ENCODE assay signal across 1 cellular context in the genomic region with DNA sequence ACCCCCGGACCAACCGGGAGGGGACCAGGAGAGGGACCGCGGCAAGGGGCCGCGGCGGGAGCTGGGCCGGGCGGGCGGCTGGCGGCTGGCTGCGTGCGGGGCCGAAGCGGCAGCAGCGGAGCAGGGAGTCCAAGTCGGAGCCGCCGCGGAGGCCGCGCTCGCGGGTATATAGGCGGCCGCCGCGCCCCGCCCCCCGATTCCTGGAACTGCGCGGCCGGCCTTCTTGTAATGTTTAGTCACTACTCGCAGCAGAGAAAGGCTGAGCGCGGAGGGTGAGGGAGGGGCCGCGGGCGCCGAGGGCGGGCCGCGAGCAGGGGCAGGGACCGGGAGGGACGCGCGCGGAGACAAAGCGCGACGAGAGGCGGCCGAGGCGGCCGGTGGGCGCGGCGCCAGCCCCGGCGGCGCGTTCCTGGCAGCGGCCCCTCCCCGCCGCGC.
A peak's percentile ranks its signal among the peaks of the same experiment; 100 is the strongest.
TF ChIP-seq lines count a peak whose summit lies in the region.

A gene with protein sequence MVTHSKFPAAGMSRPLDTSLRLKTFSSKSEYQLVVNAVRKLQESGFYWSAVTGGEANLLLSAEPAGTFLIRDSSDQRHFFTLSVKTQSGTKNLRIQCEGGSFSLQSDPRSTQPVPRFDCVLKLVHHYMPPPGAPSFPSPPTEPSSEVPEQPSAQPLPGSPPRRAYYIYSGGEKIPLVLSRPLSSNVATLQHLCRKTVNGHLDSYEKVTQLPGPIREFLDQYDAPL (minus strand): TSS at position 142 of the 435 bp plus-strand sequence. CDS start 982 bp downstream, outside the sequence.

TF ChIP-seq in WTC11, 78 proteins besides CTCF, POLR2A, EP300 and RAD21 (continued from another document):
- TF ChIP-seq, protein P1, sequence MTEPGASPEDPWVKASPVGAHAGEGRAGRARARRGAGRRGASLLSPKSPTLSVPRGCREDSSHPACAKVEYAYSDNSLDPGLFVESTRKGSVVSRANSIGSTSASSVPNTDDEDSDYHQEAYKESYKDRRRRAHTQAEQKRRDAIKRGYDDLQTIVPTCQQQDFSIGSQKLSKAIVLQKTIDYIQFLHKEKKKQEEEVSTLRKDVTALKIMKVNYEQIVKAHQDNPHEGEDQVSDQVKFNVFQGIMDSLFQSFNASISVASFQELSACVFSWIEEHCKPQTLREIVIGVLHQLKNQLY (CRISPR knock-in tag; IDR thresholded peaks at IDR 0.05): no peak
- TF ChIP-seq, protein P2, sequence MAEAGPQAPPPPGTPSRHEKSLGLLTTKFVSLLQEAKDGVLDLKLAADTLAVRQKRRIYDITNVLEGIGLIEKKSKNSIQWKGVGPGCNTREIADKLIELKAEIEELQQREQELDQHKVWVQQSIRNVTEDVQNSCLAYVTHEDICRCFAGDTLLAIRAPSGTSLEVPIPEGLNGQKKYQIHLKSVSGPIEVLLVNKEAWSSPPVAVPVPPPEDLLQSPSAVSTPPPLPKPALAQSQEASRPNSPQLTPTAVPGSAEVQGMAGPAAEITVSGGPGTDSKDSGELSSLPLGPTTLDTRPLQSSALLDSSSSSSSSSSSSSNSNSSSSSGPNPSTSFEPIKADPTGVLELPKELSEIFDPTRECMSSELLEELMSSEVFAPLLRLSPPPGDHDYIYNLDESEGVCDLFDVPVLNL (CRISPR knock-in tag; IDR thresholded peaks at IDR 0.05; ENCODE audit: borderline replicate concordance, low read depth): no peak
- TF ChIP-seq, protein P3, sequence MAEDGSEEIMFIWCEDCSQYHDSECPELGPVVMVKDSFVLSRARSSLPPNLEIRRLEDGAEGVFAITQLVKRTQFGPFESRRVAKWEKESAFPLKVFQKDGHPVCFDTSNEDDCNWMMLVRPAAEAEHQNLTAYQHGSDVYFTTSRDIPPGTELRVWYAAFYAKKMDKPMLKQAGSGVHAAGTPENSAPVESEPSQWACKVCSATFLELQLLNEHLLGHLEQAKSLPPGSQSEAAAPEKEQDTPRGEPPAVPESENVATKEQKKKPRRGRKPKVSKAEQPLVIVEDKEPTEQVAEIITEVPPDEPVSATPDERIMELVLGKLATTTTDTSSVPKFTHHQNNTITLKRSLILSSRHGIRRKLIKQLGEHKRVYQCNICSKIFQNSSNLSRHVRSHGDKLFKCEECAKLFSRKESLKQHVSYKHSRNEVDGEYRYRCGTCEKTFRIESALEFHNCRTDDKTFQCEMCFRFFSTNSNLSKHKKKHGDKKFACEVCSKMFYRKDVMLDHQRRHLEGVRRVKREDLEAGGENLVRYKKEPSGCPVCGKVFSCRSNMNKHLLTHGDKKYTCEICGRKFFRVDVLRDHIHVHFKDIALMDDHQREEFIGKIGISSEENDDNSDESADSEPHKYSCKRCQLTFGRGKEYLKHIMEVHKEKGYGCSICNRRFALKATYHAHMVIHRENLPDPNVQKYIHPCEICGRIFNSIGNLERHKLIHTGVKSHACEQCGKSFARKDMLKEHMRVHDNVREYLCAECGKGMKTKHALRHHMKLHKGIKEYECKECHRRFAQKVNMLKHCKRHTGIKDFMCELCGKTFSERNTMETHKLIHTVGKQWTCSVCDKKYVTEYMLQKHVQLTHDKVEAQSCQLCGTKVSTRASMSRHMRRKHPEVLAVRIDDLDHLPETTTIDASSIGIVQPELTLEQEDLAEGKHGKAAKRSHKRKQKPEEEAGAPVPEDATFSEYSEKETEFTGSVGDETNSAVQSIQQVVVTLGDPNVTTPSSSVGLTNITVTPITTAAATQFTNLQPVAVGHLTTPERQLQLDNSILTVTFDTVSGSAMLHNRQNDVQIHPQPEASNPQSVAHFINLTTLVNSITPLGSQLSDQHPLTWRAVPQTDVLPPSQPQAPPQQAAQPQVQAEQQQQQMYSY (CRISPR knock-in tag; IDR thresholded peaks at IDR 0.05): no peak
- TF ChIP-seq TP53 (CRISPR knock-in tag; IDR thresholded peaks at IDR 0.05) (peak; percentile 61; the same call in 1 of the 2 replicates), JUN (CRISPR knock-in tag; IDR thresholded peaks at IDR 0.05) (no peak), MYBL2 (CRISPR knock-in tag; IDR thresholded peaks at IDR 0.05) (0 out of 2 replicates have a peak, but pooled peaks have one; percentile 8), MXD4 (CRISPR knock-in tag; IDR thresholded peaks at IDR 0.05; ENCODE audit: borderline replicate concordance) (no peak), OVOL2 (CRISPR knock-in tag; IDR thresholded peaks at IDR 0.05; ENCODE audit: borderline replicate concordance) (no peak), NFE2L1 (CRISPR knock-in tag; IDR thresholded peaks at IDR 0.05) (no peak), RELA (CRISPR knock-in tag; IDR thresholded peaks at IDR 0.05; ENCODE audit: borderline replicate concordance) (no peak), ZNF396 (CRISPR knock-in tag; IDR thresholded peaks at IDR 0.05; ENCODE audit: borderline replicate concordance) (no peak), GABPB1 (CRISPR knock-in tag; IDR thresholded peaks at IDR 0.05) (peak; percentile 40; the same call in 1 of the 2 replicates), FOXP1 (CRISPR knock-in tag; IDR thresholded peaks at IDR 0.05; ENCODE audit: borderline replicate concordance) (no peak), SP1 (CRISPR knock-in tag; conservative IDR thresholded peaks at IDR 0.05) (peak; percentile 68), CBFB (CRISPR knock-in tag; IDR thresholded peaks at IDR 0.05; ENCODE audit: low read depth) (no peak), NR3C1 (CRISPR knock-in tag; conservative IDR thresholded peaks at IDR 0.05; ENCODE audit: low read depth) (no peak), EMX1 (CRISPR knock-in tag; IDR thresholded peaks at IDR 0.05) (no peak), PRRX2 (CRISPR knock-in tag; IDR thresholded peaks at IDR 0.05) (no peak), SOX15 (CRISPR knock-in tag; IDR thresholded peaks at IDR 0.05) (no peak), TCF7 (CRISPR knock-in tag; IDR thresholded peaks at IDR 0.05; ENCODE audit: low read depth) (no peak), ZNF138 (CRISPR knock-in tag; conservative IDR thresholded peaks at IDR 0.05) (no peak), SMAD4 (CRISPR knock-in tag; IDR thresholded peaks at IDR 0.05) (no peak), NR2C2 (CRISPR knock-in tag; IDR thresholded peaks at IDR 0.05) (no peak), ZNF671 (CRISPR knock-in tag; IDR thresholded peaks at IDR 0.05) (no peak), FOXK1 (CRISPR knock-in tag; IDR thresholded peaks at IDR 0.05) (0 out of 2 replicates have a peak, but pooled peaks have one; percentile 39), RORB (CRISPR knock-in tag; IDR thresholded peaks at IDR 0.05) (no peak), ZNF416 (CRISPR knock-in tag; IDR thresholded peaks at IDR 0.05) (no peak)
- TF ChIP-seq, protein P4, sequence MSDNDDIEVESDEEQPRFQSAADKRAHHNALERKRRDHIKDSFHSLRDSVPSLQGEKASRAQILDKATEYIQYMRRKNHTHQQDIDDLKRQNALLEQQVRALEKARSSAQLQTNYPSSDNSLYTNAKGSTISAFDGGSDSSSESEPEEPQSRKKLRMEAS (CRISPR knock-in tag; IDR thresholded peaks at IDR 0.05): peak; percentile 58; the same call in 1 of the 2 replicates
- TF ChIP-seq, protein P5, sequence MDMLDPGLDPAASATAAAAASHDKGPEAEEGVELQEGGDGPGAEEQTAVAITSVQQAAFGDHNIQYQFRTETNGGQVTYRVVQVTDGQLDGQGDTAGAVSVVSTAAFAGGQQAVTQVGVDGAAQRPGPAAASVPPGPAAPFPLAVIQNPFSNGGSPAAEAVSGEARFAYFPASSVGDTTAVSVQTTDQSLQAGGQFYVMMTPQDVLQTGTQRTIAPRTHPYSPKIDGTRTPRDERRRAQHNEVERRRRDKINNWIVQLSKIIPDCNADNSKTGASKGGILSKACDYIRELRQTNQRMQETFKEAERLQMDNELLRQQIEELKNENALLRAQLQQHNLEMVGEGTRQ (CRISPR knock-in tag; IDR thresholded peaks at IDR 0.05): no peak
- TF ChIP-seq, protein P6, sequence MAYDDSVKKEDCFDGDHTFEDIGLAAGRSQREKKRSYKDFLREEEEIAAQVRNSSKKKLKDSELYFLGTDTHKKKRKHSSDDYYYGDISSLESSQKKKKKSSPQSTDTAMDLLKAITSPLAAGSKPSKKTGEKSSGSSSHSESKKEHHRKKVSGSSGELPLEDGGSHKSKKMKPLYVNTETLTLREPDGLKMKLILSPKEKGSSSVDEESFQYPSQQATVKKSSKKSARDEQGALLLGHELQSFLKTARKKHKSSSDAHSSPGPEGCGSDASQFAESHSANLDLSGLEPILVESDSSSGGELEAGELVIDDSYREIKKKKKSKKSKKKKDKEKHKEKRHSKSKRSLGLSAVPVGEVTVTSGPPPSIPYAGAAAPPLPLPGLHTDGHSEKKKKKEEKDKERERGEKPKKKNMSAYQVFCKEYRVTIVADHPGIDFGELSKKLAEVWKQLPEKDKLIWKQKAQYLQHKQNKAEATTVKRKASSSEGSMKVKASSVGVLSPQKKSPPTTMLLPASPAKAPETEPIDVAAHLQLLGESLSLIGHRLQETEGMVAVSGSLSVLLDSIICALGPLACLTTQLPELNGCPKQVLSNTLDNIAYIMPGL (CRISPR knock-in tag; IDR thresholded peaks at IDR 0.05): no peak
- TF ChIP-seq, protein P7, sequence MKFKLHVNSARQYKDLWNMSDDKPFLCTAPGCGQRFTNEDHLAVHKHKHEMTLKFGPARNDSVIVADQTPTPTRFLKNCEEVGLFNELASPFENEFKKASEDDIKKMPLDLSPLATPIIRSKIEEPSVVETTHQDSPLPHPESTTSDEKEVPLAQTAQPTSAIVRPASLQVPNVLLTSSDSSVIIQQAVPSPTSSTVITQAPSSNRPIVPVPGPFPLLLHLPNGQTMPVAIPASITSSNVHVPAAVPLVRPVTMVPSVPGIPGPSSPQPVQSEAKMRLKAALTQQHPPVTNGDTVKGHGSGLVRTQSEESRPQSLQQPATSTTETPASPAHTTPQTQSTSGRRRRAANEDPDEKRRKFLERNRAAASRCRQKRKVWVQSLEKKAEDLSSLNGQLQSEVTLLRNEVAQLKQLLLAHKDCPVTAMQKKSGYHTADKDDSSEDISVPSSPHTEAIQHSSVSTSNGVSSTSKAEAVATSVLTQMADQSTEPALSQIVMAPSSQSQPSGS (CRISPR knock-in tag; IDR thresholded peaks at IDR 0.05; ENCODE audit: borderline replicate concordance, low read depth): no peak
- TF ChIP-seq, protein P8, sequence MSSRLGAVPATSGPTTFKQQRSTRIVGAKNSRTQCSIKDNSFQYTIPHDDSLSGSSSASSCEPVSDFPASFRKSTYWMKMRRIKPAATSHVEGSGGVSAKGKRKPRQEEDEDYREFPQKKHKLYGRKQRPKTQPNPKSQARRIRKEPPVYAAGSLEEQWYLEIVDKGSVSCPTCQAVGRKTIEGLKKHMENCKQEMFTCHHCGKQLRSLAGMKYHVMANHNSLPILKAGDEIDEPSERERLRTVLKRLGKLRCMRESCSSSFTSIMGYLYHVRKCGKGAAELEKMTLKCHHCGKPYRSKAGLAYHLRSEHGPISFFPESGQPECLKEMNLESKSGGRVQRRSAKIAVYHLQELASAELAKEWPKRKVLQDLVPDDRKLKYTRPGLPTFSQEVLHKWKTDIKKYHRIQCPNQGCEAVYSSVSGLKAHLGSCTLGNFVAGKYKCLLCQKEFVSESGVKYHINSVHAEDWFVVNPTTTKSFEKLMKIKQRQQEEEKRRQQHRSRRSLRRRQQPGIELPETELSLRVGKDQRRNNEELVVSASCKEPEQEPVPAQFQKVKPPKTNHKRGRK (CRISPR knock-in tag; IDR thresholded peaks at IDR 0.05; ENCODE audit: borderline replicate concordance): no peak
- TF ChIP-seq, protein P9, sequence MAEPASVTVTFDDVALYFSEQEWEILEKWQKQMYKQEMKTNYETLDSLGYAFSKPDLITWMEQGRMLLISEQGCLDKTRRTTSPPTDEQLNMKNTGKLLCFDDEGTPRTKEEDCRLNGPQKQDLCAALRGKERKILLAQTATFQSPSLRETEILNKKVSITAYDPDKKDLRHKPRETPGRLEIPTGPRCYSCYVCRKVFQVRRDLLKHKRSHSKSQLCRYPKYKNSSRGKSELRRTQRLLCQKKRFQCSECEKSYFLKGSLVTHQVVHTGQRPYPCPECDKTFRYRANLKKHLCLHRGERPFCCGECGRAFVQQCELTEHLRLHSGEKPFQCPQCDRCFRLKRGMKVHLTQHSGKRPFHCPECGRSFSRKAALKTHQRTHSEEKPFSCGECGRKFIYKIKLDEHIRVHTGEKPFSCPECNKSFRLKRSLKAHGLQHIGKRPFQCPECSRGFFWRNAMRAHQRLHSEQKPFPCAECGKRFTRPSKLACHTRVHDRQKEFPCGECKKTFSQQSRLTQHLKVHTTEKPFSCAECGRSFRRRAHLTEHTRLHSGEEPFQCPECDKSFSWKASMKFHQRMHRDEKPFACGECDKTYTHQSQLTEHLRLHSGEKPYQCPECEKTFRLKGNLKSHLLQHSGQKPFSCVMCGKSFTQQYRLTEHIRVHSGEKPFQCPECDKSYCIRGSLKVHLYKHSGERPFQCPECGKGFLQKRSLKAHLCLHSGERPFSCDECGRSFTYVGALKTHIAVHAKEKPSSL (CRISPR knock-in tag; conservative IDR thresholded peaks at IDR 0.05): no peak
- TF ChIP-seq, protein P10, sequence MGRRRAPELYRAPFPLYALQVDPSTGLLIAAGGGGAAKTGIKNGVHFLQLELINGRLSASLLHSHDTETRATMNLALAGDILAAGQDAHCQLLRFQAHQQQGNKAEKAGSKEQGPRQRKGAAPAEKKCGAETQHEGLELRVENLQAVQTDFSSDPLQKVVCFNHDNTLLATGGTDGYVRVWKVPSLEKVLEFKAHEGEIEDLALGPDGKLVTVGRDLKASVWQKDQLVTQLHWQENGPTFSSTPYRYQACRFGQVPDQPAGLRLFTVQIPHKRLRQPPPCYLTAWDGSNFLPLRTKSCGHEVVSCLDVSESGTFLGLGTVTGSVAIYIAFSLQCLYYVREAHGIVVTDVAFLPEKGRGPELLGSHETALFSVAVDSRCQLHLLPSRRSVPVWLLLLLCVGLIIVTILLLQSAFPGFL (CRISPR knock-in tag; IDR thresholded peaks at IDR 0.05; ENCODE audit: borderline replicate concordance): no peak
- TF ChIP-seq, protein P11, sequence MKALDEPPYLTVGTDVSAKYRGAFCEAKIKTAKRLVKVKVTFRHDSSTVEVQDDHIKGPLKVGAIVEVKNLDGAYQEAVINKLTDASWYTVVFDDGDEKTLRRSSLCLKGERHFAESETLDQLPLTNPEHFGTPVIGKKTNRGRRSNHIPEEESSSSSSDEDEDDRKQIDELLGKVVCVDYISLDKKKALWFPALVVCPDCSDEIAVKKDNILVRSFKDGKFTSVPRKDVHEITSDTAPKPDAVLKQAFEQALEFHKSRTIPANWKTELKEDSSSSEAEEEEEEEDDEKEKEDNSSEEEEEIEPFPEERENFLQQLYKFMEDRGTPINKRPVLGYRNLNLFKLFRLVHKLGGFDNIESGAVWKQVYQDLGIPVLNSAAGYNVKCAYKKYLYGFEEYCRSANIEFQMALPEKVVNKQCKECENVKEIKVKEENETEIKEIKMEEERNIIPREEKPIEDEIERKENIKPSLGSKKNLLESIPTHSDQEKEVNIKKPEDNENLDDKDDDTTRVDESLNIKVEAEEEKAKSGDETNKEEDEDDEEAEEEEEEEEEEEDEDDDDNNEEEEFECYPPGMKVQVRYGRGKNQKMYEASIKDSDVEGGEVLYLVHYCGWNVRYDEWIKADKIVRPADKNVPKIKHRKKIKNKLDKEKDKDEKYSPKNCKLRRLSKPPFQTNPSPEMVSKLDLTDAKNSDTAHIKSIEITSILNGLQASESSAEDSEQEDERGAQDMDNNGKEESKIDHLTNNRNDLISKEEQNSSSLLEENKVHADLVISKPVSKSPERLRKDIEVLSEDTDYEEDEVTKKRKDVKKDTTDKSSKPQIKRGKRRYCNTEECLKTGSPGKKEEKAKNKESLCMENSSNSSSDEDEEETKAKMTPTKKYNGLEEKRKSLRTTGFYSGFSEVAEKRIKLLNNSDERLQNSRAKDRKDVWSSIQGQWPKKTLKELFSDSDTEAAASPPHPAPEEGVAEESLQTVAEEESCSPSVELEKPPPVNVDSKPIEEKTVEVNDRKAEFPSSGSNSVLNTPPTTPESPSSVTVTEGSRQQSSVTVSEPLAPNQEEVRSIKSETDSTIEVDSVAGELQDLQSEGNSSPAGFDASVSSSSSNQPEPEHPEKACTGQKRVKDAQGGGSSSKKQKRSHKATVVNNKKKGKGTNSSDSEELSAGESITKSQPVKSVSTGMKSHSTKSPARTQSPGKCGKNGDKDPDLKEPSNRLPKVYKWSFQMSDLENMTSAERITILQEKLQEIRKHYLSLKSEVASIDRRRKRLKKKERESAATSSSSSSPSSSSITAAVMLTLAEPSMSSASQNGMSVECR (CRISPR knock-in tag; IDR thresholded peaks at IDR 0.05; ENCODE audit: borderline replicate concordance): no peak
